24 cellular contexts compared by ENCODE assay signal in the genomic region with DNA sequence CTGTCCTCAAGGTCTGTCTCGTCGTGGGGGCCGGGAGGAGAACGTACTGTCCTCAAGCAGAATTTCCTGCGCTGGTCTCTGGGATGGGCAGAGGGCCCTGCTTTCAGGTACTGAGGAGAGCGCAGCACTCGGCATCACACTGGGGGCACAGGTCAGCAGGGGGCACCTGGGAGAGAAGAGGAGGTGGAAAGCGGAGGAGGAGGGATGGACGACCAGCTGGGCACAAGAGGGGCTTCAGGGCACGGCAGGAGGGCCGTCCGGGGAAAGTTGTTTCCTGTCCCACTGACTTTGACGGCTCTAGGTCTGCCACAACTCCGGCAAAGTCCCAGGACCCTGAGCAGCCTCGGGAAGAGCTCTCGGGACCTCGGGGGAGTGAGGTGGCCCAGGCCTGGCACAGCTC.
DNase-seq lines count a peak whose midpoint lies in the region; ATAC-seq and TF ChIP-seq lines count a peak whose summit lies in the region.
"Had no signal": no experiment of that assay in that cellular context is flagged by ENCODE, and none has a peak within 500 bp of the region (broad histone marks: within the 10 kb centered on the region; RNA-seq: fewer than 3 reads in every experiment).

No MANE protein-coding gene starts in this region.

- no peak overlapping the region for H3K4me3 ChIP-seq in RWPE2 (ENCODE audit: severe bottlenecking)
- H3K4me3 ChIP-seq in trophoblast cell (ENCODE audit: low read depth, low read length) = peak overlapping the region; percentile 2
- H3K4me3 ChIP-seq in right cardiac atrium (ENCODE audit: low read length) = no peak overlapping the region
- H3K4me3 ChIP-seq: A549; BLaER1 treated with 17β-estradiol and CSF1 and Interleukin-3, amounts not matched to agents 10 nM and 100 nM; GM12878; GM23248; HAP-1 had no signal

- no peaks in the 10 kb centered on the region for H3K4me1 ChIP-seq in RWPE2 (ENCODE audit: insufficient read depth, poor library complexity, severe bottlenecking)
- H3K4me1 ChIP-seq in trophoblast cell (ENCODE audit: control insufficient read depth in 1 of 2, insufficient read depth in 2 of 2, low read length in 2 of 2) = no peaks in the 10 kb centered on the region
- no peaks in the 10 kb centered on the region for H3K4me1 ChIP-seq in right cardiac atrium (ENCODE audit: control insufficient read depth, insufficient read depth, low read length)
- H3K4me1 ChIP-seq: A549, BE2C, HAP-1 had no signal

- no peak overlapping the region for H3K14ac ChIP-seq in trophoblast cell (ENCODE audit: low read length)

- H3K4me2 ChIP-seq in trophoblast cell (ENCODE audit: low read length) = no peak overlapping the region
- H3K4me2 ChIP-seq: A549 had no signal

- H2BK5ac ChIP-seq in trophoblast cell (ENCODE audit: low read depth, low read length, poor library complexity) = no peak overlapping the region

- no peak overlapping the region for H2AFZ ChIP-seq in trophoblast cell (ENCODE audit: insufficient read depth, low read length, poor library complexity)
- H2AFZ ChIP-seq: GM23248 had no signal

- H3K36me3 ChIP-seq in RWPE2 (ENCODE audit: low read depth) = no peaks in the 10 kb centered on the region
- H3K36me3 ChIP-seq in trophoblast cell (ENCODE audit: control insufficient read depth in 1 of 2, insufficient read depth in 2 of 2, low read length in 2 of 2) = no peaks in the 10 kb centered on the region
- H3K36me3 ChIP-seq: BE2C; BLaER1 treated with 17β-estradiol and CSF1 and Interleukin-3, amounts not matched to agents 10 nM and 100 nM; HAP-1 had no signal

- H4K8ac ChIP-seq in trophoblast cell (ENCODE audit: low read depth, low read length) = no peak overlapping the region

- H3K4me1 Mint-ChIP-seq in glutamatergic neuron (ENCODE audit: low read depth, unreplicated experiment) = peaks cover 2% of the 10 kb centered on the region

- no peak overlapping the region for H3K27ac ChIP-seq in RWPE2 (ENCODE audit: poor library complexity, severe bottlenecking)
- H3K27ac ChIP-seq in trophoblast cell (ENCODE audit: low read depth, low read length) = no peak overlapping the region
- H3K27ac ChIP-seq in right cardiac atrium (ENCODE audit: low read length) = no peak overlapping the region
- H3K27ac ChIP-seq: A549; BLaER1 treated with 17β-estradiol and CSF1 and Interleukin-3, amounts not matched to agents 10 nM and 100 nM; GM23248 had no signal

- TF ChIP-seq CTCF in RWPE2 (IDR thresholded peaks at IDR 0.05; ENCODE audit: poor library complexity, severe bottlenecking) = no peak
- TF ChIP-seq CTCF in glutamatergic neuron (IDR thresholded peaks at IDR 0.05; ENCODE audit: partially characterized antibody, unreplicated experiment) = no peak

- H3K27me3 ChIP-seq in RWPE2 (ENCODE audit: insufficient read depth, poor library complexity, severe bottlenecking) (no peaks in the 10 kb centered on the region), trophoblast cell (ENCODE audit: insufficient read depth, low read length) (no peaks in the 10 kb centered on the region), right cardiac atrium (ENCODE audit: control insufficient read depth, insufficient read depth) (no peaks in the 10 kb centered on the region)
- H3K27me3 ChIP-seq: BE2C had no signal

- H4K12ac ChIP-seq in trophoblast cell (ENCODE audit: low read depth, low read length) = no peak overlapping the region

- no peak for ATAC-seq in RWPE2 (ENCODE audit: low read depth)
- ATAC-seq in HG03432 (IDR thresholded peaks at IDR 0.05; ENCODE audit: unreplicated experiment) = no peak
- ATAC-seq in right cardiac atrium = no peak
- ATAC-seq: A549, GM12878 had no signal

- H3K4me3 Mint-ChIP-seq in glutamatergic neuron (ENCODE audit: unreplicated experiment) = no peak overlapping the region
- H3K4me3 Mint-ChIP-seq: CD14-positive monocyte; CD4-positive, alpha-beta T cell; CD8-positive, alpha-beta memory T cell; HFFc6 had no signal

- H3K9me3 Mint-ChIP-seq in glutamatergic neuron (ENCODE audit: unreplicated experiment) = peaks cover 18% of the 10 kb centered on the region
- H3K9me3 Mint-ChIP-seq: CD4-positive, alpha-beta T cell; CD8-positive, alpha-beta memory T cell had no signal

- no peak overlapping the region for H3K9ac ChIP-seq in trophoblast cell (ENCODE audit: low read length)
- H3K9ac ChIP-seq: BLaER1 treated with 17β-estradiol and CSF1 and Interleukin-3, amounts not matched to agents 10 nM and 100 nM; GM23248 had no signal

- no peak overlapping the region for H2BK120ac ChIP-seq in trophoblast cell (ENCODE audit: insufficient read depth, low read length, poor library complexity)

- intact Hi-C loops in right cardiac atrium (cut with DNase I) = loop anchor here in 2 of 4 donors (10.0 kb wide), 1 partner anchor 439 kb away; no protein-coding TSS in a partner anchor

- no CpG with 5 or more reads among the region's 17 CpGs for WGBS in trophoblast cell (ENCODE audit: extremely low coverage, insufficient coverage, insufficient read length)
- 66% methylated on average over 17 of the region's 17 CpGs for WGBS in right cardiac atrium

- H3K79me2 ChIP-seq in trophoblast cell (ENCODE audit: control insufficient read depth, insufficient read depth, low read length, poor library complexity) = no peaks in the 10 kb centered on the region

- no peak overlapping the region for H3K27ac Mint-ChIP-seq in glutamatergic neuron (ENCODE audit: unreplicated experiment)
- H3K27ac Mint-ChIP-seq: HFFc6 had no signal

- H3K79me1 ChIP-seq in trophoblast cell (ENCODE audit: low read length) = no peaks in the 10 kb centered on the region

- H3K27me3 Mint-ChIP-seq in glutamatergic neuron (ENCODE audit: unreplicated experiment) = peaks cover 11% of the 10 kb centered on the region
- H3K27me3 Mint-ChIP-seq: CD4-positive, alpha-beta T cell had no signal

- no peak overlapping the region for H3K23ac ChIP-seq in trophoblast cell (ENCODE audit: low read length)

- H3K4ac ChIP-seq in trophoblast cell (ENCODE audit: low read depth, low read length) = no peak overlapping the region

- no peak overlapping the region for H2BK12ac ChIP-seq in trophoblast cell (ENCODE audit: low read length)

- no peak overlapping the region for H2AK5ac ChIP-seq in trophoblast cell (ENCODE audit: low read length)

- H4K91ac ChIP-seq in trophoblast cell (ENCODE audit: low read depth, low read length) = no peak overlapping the region

- DNase-seq in RWPE2 (ENCODE audit: low spot score) (peak; percentile 29), glutamatergic neuron (peak; percentile 6), trophoblast cell (no peak), NCI-H2081 treated with DMSO at 0.1 percent for 48 hours (lab: John Stamatoyannopoulos, UW) (no peak), right cardiac atrium (no peak), amniotic stem cell (lab: John Stamatoyannopoulos, UW) (no peak)
- DNase-seq: 8988T; ACHN; AML-193; BE2C; CD4-positive, alpha-beta T cell; CD8-positive, alpha-beta memory T cell; DMS 273 treated with DMSO at 0.1 percent for 48 hours; DMS79; EL; GDM1; GM23248; HFFc6 had no signal

- peaks cover 8% of the 10 kb centered on the region for H3K36me3 Mint-ChIP-seq in glutamatergic neuron (ENCODE audit: unreplicated experiment)
- H3K36me3 Mint-ChIP-seq: CD14-positive monocyte; CD8-positive, alpha-beta memory T cell had no signal

- H3K18ac ChIP-seq in trophoblast cell (ENCODE audit: low read length) = no peak overlapping the region

- no peaks in the 10 kb centered on the region for H3K9me3 ChIP-seq in RWPE2 (ENCODE audit: severe bottlenecking)
- H3K9me3 ChIP-seq in trophoblast cell (ENCODE audit: insufficient read depth, low read depth, low read length) = peaks cover 12% of the 10 kb centered on the region
- no peaks in the 10 kb centered on the region for H3K9me3 ChIP-seq in right cardiac atrium (ENCODE audit: control insufficient read depth, low read length)
- H3K9me3 ChIP-seq: A549, BE2C, HAP-1 had no signal

Comparison
In these comparisons a context has a peak if more than half of its experiments do, and no peak if none do; other contexts are left out.
1. DNase-seq: peak in RWPE2 (single experiment) and glutamatergic neuron (single experiment); none in trophoblast cell (0 of 2), NCI-H2081 treated with DMSO at 0.1 percent for 48 hours (single experiment), right cardiac atrium (0 of 3) and amniotic stem cell (single experiment).